Comparison of ENCODE assay signal across 19 cellular contexts in genomic region chrX:94401426-94401825, GRCh38.
DNase-seq lines count a peak whose midpoint lies in the region; ATAC-seq, FAIRE-seq and TF ChIP-seq lines count a peak whose summit lies in the region.
"Had no signal": no experiment of that assay in that cellular context is flagged by ENCODE, and none has a peak within 500 bp of the region (broad histone marks: within the 10 kb centered on the region; RNA-seq: fewer than 3 reads in every experiment).

No MANE protein-coding gene starts in this region.

- TF ChIP-seq POLR2A in GM12892 (IDR thresholded peaks at IDR 0.05; ENCODE audit: low read depth, low read length): no peak

- intact Hi-C loops in left lung (cut with DNase I): no loop called here

- FAIRE-seq in GM12892 (lab: Jason Lieb, UNC) (peak; percentile 72), frontal cortex (lab: Jason Lieb, UNC) (no peak)
- FAIRE-seq: D721Med, H54 had no signal

- peak; percentile 19 for ATAC-seq in GM19395 (IDR thresholded peaks at IDR 0.05; ENCODE audit: unreplicated experiment)
- no peak for ATAC-seq in RWPE2 (ENCODE audit: low read depth)
- ATAC-seq in left lung: peak; percentile 62
- no peak for ATAC-seq in GM19452 (IDR thresholded peaks at IDR 0.05; ENCODE audit: unreplicated experiment)

- no peak for TF ChIP-seq CTCF in RWPE2 (IDR thresholded peaks at IDR 0.05; ENCODE audit: poor library complexity, severe bottlenecking)
- no peak for TF ChIP-seq CTCF in left lung (IDR thresholded peaks at IDR 0.05)

- no peaks in the 10 kb centered on the region for H3K36me3 ChIP-seq in RWPE2 (ENCODE audit: low read depth)
- no peaks in the 10 kb centered on the region for H3K36me3 ChIP-seq in left lung

- H3K27me3 ChIP-seq in RWPE2 (ENCODE audit: insufficient read depth, poor library complexity, severe bottlenecking) (no peaks in the 10 kb centered on the region), left lung (no peaks in the 10 kb centered on the region)

- H3K4me1 ChIP-seq in RWPE2 (ENCODE audit: insufficient read depth, poor library complexity, severe bottlenecking): peaks cover 12% of the 10 kb centered on the region
- no peaks in the 10 kb centered on the region for H3K4me1 ChIP-seq in left lung

- DNase-seq in GM12892 (ENCODE audit: insufficient read length) (no peak), RWPE2 (ENCODE audit: low spot score) (no peak), left lung (no peak), caudate nucleus (lab: John Stamatoyannopoulos, UW) (no peak), iPS-NIHi7 (ENCODE audit: extremely low spot score) (no peak), frontal cortex (ENCODE audit: low spot score in 2 of 2) (no peak)
- DNase-seq: AML-193, GF-D8, MV-4-11, NCI-H1436 treated with DMSO at 0.1 percent for 48 hours, NCI-H2081, NCI-H774, Right ventricle myocardium superior, SK-N-SH, T-helper 1 cell had no signal

- H3K27ac ChIP-seq in RWPE2 (ENCODE audit: poor library complexity, severe bottlenecking) (peak overlapping the region; percentile 79), left lung (no peak overlapping the region), caudate nucleus (ENCODE audit: low read depth, low read length) (no peak overlapping the region)

- H3K9me3 ChIP-seq in RWPE2 (ENCODE audit: severe bottlenecking) (no peaks in the 10 kb centered on the region), left lung (no peaks in the 10 kb centered on the region)
- H3K9me3 ChIP-seq: SK-N-SH had no signal

- H3K4me3 ChIP-seq in RWPE2 (ENCODE audit: severe bottlenecking) (no peak overlapping the region), left lung (no peak overlapping the region)

Comparison
In these comparisons a context has a peak if more than half of its experiments do, and no peak if none do; other contexts are left out.
1. ATAC-seq: peak in GM19395 (single experiment) and left lung (single experiment); none in RWPE2 (single experiment) and GM19452 (single experiment).